ENCODE assay signal across 19 cellular contexts in the genomic region with DNA sequence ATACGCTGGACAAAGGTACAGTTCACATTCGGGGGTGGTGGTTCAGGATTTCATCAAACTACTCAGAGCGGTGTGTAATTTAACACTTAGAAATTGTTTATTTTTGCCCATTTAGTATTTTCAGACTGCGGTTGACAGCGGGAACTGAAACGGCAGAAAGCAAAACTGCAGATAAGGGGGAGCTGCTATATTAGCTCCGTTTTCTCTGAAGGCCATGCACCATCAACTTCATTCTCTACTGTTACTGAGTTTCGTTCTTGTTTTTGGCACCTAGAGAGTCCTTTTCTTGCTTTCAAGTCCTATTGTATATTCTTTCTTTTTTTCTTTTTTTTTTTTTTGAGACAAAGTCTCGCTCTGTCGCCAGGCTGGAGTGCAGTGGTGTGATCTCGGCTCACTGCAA.
"Had no signal": no experiment of that assay in that cellular context is flagged by ENCODE, and none has a peak within 500 bp of the region (broad histone marks: within the 10 kb centered on the region; RNA-seq: fewer than 3 reads in every experiment).

No MANE protein-coding gene starts in this region.

- DNase-seq: activated CD4-positive, alpha-beta memory T cell treated with anti-CD3 and anti-CD28 coated beads, Interleukin-2, amount 10 ng/mL, durations not matched to agents 7 days and 5 days; activated CD4-positive, alpha-beta T cell treated with anti-CD3 and anti-CD28 coated beads, Interleukin-2, amount 10 ng/mL, durations not matched to agents 24 days and 14 days; activated gamma-delta T cell; activated naive CD4-positive, alpha-beta T cell treated with anti-CD3 and anti-CD28 coated beads, Interleukin-2, amount 50 U/mL, for 16 hours; activated naive CD8-positive, alpha-beta T cell treated with anti-CD3 and anti-CD28 coated beads, Interleukin-2, amount 50 U/mL, for 24 hours; activated T-cell treated with anti-CD3 and anti-CD28 coated beads, Interleukin-2, amount 50 U/mL, for 72 hours; cortex of kidney; endodermal cell; esophagus squamous epithelium; gastrocnemius medialis; hippocampal formation; left ventricle myocardium superior; mammary epithelial cell; naive thymus-derived CD8-positive, alpha-beta T cell; spleen; stimulated activated CD4-positive, alpha-beta T cell treated with anti-CD3 and anti-CD28 coated beads, Interleukin-4, amount 100 ng/mL, for 1 hour; stimulated activated naive CD4-positive, alpha-beta T cell; testis had no signal

- ATAC-seq: activated CD4-positive, CD25-positive, alpha-beta regulatory T cell treated with anti-CD3 and anti-CD28 coated beads, Interleukin-2, amount 50 U/mL, for 24 hours; activated naive CD8-positive, alpha-beta T cell treated with anti-CD3 and anti-CD28 coated beads, Interleukin-2, amount 50 U/mL, for 24 hours; activated T-cell treated with anti-CD3 and anti-CD28 coated beads, Interleukin-2, amount 50 U/mL, for 72 hours; gastrocnemius medialis; left ventricle myocardium superior; naive thymus-derived CD8-positive, alpha-beta T cell had no signal
